In the genomic region with DNA sequence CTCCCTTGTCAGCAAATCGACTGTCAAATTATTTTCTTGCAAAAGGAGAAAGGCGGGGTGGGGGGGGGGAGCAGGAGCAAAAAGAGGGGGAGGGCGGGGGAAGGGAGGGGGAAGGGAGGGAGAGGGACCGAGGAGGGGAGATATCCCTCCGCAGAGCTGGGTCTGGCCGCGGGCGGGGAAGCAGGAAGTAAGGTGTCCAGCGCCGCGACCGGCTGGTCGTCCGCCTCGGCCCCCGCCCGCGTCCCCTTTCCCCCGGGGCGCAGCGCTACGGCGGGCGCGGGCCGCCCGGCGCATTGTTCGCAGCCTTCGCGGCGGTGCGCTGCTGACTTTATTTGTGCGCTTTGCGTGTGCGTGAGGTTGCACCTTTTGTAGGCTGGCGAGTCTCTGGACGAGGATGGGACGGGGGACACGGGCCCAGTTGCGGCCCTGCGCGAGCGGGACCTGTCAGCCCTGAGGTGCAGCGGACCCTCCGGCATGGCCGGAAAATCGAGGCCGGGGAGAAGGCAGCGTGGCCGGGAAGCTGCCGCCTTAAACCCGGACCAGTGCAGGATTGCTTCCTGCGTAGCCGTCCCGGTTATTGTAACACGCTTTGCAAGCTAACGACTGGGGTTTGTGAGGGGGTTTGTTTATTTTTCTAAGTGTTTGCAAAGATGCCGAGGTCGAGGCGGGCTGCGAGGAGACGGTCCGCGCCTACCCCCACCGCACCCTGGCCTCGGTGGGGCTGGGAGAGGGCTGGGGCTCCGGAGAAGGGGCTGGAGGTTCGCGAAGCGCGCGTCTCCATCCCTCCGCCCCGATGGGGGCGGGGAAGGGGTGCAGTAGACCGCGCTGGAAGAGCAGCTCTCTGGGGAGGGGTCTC, we compare ENCODE assay signal across 1 cellular context.
TF ChIP-seq lines count a peak whose summit lies in the region.

No MANE protein-coding gene starts in this region.

TF ChIP-seq in HepG2, 621 proteins besides CTCF, POLR2A, EP300 and RAD21 (continued from another document):
- TF ChIP-seq ZNF382 (CRISPR knock-in tag; IDR thresholded peaks at IDR 0.05; ENCODE audit: borderline replicate concordance) = no peak
